9 cellular contexts compared by ENCODE assay signal in genomic region chr5:55232194-55232984, GRCh38. TPM values are rescaled to one million over a fixed set of nuclear protein-coding genes. Genes with fewer than 3 reads are reported as not detected.
DNase-seq lines count a peak whose midpoint lies in the region; ATAC-seq, FAIRE-seq and TF ChIP-seq lines count a peak whose summit lies in the region.
"Had no signal": no experiment of that assay in that cellular context is flagged by ENCODE, and none has a peak within 500 bp of the region (broad histone marks: within the 10 kb centered on the region; RNA-seq: fewer than 3 reads in every experiment).

No MANE protein-coding gene starts in this region.

- 1 to 2% (median 2%) methylated on average over 45 to 47 of the region's 47 CpGs for WGBS in small intestine, 3 donors

- peak overlapping the region; percentile 83 for H3K27ac Mint-ChIP-seq in astrocyte (ENCODE audit: unreplicated experiment)

- H3K36me3 Mint-ChIP-seq in astrocyte (ENCODE audit: low read depth, unreplicated experiment), result peaks cover 2% of the 10 kb centered on the region

- peaks cover 13% of the 10 kb centered on the region for H4K20me1 ChIP-seq in astrocyte (ENCODE audit: insufficient read depth, low read length)

- H3K4me3 ChIP-seq in astrocyte (ENCODE audit: insufficient read depth, low read depth, low read length), result peak overlapping the region; percentile 54
- H3K4me3 ChIP-seq in iPS-20b (ENCODE audit: low read length), result peak overlapping the region; percentile 63
- peak overlapping the region; percentile 47 to 57 for H3K4me3 ChIP-seq in small intestine (ENCODE audit: low read depth in 1 of 2, low read length in 2 of 2)

- H3K9me3 Mint-ChIP-seq in astrocyte (ENCODE audit: unreplicated experiment), result peaks cover 11% of the 10 kb centered on the region

- H3K9me3 ChIP-seq in astrocyte (ENCODE audit: insufficient read depth, low read depth, low read length) (no peaks in the 10 kb centered on the region), iPS-20b (ENCODE audit: insufficient read depth, low read depth, low read length) (peaks cover 14% of the 10 kb centered on the region; the same call in 1 of the 2 replicates), small intestine (ENCODE audit: control insufficient read depth, low read depth) (no peaks in the 10 kb centered on the region)

- DNase-seq in stimulated activated CD4-positive, alpha-beta T cell treated with anti-CD3 and anti-CD28 coated beads, Interleukin-4, amount 100 ng/mL, for 1 hour, result peak; percentile 15
- no peak for DNase-seq in stimulated activated CD4-positive, alpha-beta T cell treated with anti-CD3 and anti-CD28 coated beads, Interleukin-2, amount 100 ng/mL, for 48 hours
- DNase-seq in NCI-H1092 treated with DMSO at 0.1 percent for 48 hours (lab: John Stamatoyannopoulos, UW) (peak; percentile 24), astrocyte (ENCODE audit: low read depth) (no peak), small intestine (no peak), activated gamma-delta T cell treated with Interleukin-2 at 50 U/mL for 16 hours (no peak)

- FAIRE-seq in astrocyte (lab: Jason Lieb, UNC) (no peak), small intestine (lab: Jason Lieb, UNC) (no peak)

- H3K27me3 Mint-ChIP-seq in astrocyte (ENCODE audit: low read depth, unreplicated experiment), result peaks cover 68% of the 10 kb centered on the region

- peaks cover 2% of the 10 kb centered on the region for H3K4me1 Mint-ChIP-seq in astrocyte (ENCODE audit: low read depth, unreplicated experiment)

- H3K9ac ChIP-seq in astrocyte (ENCODE audit: low read length) (no peak overlapping the region), iPS-20b (ENCODE audit: low read depth, low read length) (no peak overlapping the region)

- no peak for TF ChIP-seq CTCF in astrocyte (IDR thresholded peaks at IDR 0.05; ENCODE audit: insufficient read depth, low read depth, low read length)

- H3K4me1 ChIP-seq in astrocyte (ENCODE audit: insufficient read depth, low read length) (peaks cover 31% of the 10 kb centered on the region), iPS-20b (ENCODE audit: insufficient read depth, low read length) (peaks cover 7% of the 10 kb centered on the region), small intestine (ENCODE audit: control insufficient read depth in 2 of 2, insufficient read depth in 1 of 2, low read depth in 1 of 2, low read length in 1 of 2) (peaks cover 0 to 3% of the 10 kb centered on the region in 2 donors)

- H2AFZ ChIP-seq in astrocyte (ENCODE audit: low read depth, low read length), result peak overlapping the region; percentile 61

- peak overlapping the region; percentile 97 for H3K4me2 ChIP-seq in astrocyte (ENCODE audit: low read length)

- H3K27ac ChIP-seq in astrocyte (ENCODE audit: low read depth, low read length) (no peak overlapping the region), iPS-20b (ENCODE audit: low read length) (no peak overlapping the region), small intestine (ENCODE audit: low read depth in 1 of 2, low read length in 1 of 2) (no peak overlapping the region)

- peaks cover 74% of the 10 kb centered on the region for H3K27me3 ChIP-seq in astrocyte (ENCODE audit: insufficient read depth, low read length)
- peaks cover 100% of the 10 kb centered on the region for H3K27me3 ChIP-seq in iPS-20b (ENCODE audit: insufficient read depth, low read length)
- peaks cover 12 to 54% of the 10 kb centered on the region in 2 donors for H3K27me3 ChIP-seq in small intestine (ENCODE audit: control insufficient read depth in 2 of 2, insufficient read depth in 2 of 2, low read length in 2 of 2)

- no peak for ATAC-seq in GM21717 (IDR thresholded peaks at IDR 0.05; ENCODE audit: unreplicated experiment)

- H3K36me3 ChIP-seq in astrocyte (ENCODE audit: insufficient read depth, low read length) (no peaks in the 10 kb centered on the region), iPS-20b (ENCODE audit: insufficient read depth, low read depth, low read length) (no peaks in the 10 kb centered on the region), small intestine (ENCODE audit: control insufficient read depth in 2 of 2, insufficient read depth in 2 of 2, low read length in 2 of 2) (no peaks in the 10 kb centered on the region)

- H3K4me3 Mint-ChIP-seq in astrocyte (ENCODE audit: unreplicated experiment), result peak overlapping the region; percentile 87

- H3K79me2 ChIP-seq in astrocyte (ENCODE audit: insufficient read depth, low read length), result no peaks in the 10 kb centered on the region

RNA-seq across cellular contexts. Expression of gene CCNO, which starts 1.0 kb away (rescaled TPM):
- 0.19 and 0.43 TPM in 2 replicates for total RNA-seq in astrocyte
- under 1 TPM in 1 of 3 donors, not detected in 2; 0.49 TPM for polyA plus RNA-seq in small intestine
- total RNA-seq: mononuclear cell had no signal

RNA-seq across cellular contexts. Expression of gene MCIDAS, which starts 5.3 kb away (rescaled TPM):
- total RNA-seq in astrocyte, result not detected in 2 replicates
- polyA plus RNA-seq in small intestine, result not detected
- total RNA-seq: mononuclear cell had no signal

RNA-seq across cellular contexts. Expression of gene CDC20B, which starts 59.4 kb away (rescaled TPM):
- 0.11 and 0.17 TPM in 2 replicates for total RNA-seq in astrocyte
- polyA plus RNA-seq in small intestine, result not detected
- total RNA-seq: mononuclear cell had no signal

Comparison
In these comparisons a context has a peak if more than half of its experiments do, and no peak if none do; other contexts are left out.
1. DNase-seq: peak in stimulated activated CD4-positive, alpha-beta T cell treated with anti-CD3 and anti-CD28 coated beads, Interleukin-4, amount 100 ng/mL, for 1 hour (single experiment) and NCI-H1092 treated with DMSO at 0.1 percent for 48 hours (single experiment); none in stimulated activated CD4-positive, alpha-beta T cell treated with anti-CD3 and anti-CD28 coated beads, Interleukin-2, amount 100 ng/mL, for 48 hours (0 of 2), astrocyte (single experiment), small intestine (single experiment) and activated gamma-delta T cell treated with Interleukin-2 at 50 U/mL for 16 hours (single experiment).
2. Peak in every context shown above with its lines, with median percentiles within 50 percentile points of each other: H3K4me3 ChIP-seq.